Comparison of ENCODE assay signal across 8 cellular contexts in genomic region chr1:93448292-93448982, GRCh38. TPM values are rescaled to one million over a fixed set of nuclear protein-coding genes. Genes with fewer than 3 reads are reported as not detected.
A peak's percentile ranks its signal among the peaks of the same experiment; 100 is the strongest.
DNase-seq lines count a peak whose midpoint lies in the region; ATAC-seq and TF ChIP-seq lines count a peak whose summit lies in the region.

No MANE protein-coding gene starts in this region.

- in situ Hi-C loops in Panc1 (cut with HindIII; ENCODE audit: low pct_unique_long_range_greater_than_20kb, low sequenced_read_pairs), result no loop called here

- no TSS peak for BruUV-seq in Panc1 (replicated peaks; lab: Mats Ljungman, UMichigan)

- H3K36me3 ChIP-seq in Panc1 (ENCODE audit: control insufficient read depth, insufficient read depth, low read length), result peaks cover 2% of the 10 kb centered on the region; the same call in 1 of the 2 replicates
- no peaks in the 10 kb centered on the region for H3K36me3 ChIP-seq in left lung
- no peaks in the 10 kb centered on the region for H3K36me3 ChIP-seq in stomach

- no peak for TF ChIP-seq POLR2A in stomach (IDR thresholded peaks at IDR 0.05)

- TF ChIP-seq CTCF in Panc1 (IDR thresholded peaks at IDR 0.05) (no peak; the same call in 1 of the 2 replicates), choroid plexus epithelial cell (conservative IDR thresholded peaks at IDR 0.05; ENCODE audit: low read depth, low read length) (no peak), left lung (IDR thresholded peaks at IDR 0.05) (no peak), stomach (IDR thresholded peaks at IDR 0.05) (no peak)

- peak; percentile 38 for ATAC-seq in HG02642 (IDR thresholded peaks at IDR 0.05; ENCODE audit: poor library complexity, unreplicated experiment)
- ATAC-seq in Panc1, result peak; percentile 79
- ATAC-seq in left lung, result peak; percentile 64
- no peak for ATAC-seq in HG03280 (IDR thresholded peaks at IDR 0.05; ENCODE audit: unreplicated experiment)
- ATAC-seq in GM18909 (IDR thresholded peaks at IDR 0.05; ENCODE audit: poor library complexity, unreplicated experiment), result no peak

- no peak for TF ChIP-seq EP300 in stomach (IDR thresholded peaks at IDR 0.05)

- no peaks in the 10 kb centered on the region for H3K27me3 ChIP-seq in Panc1 (ENCODE audit: control insufficient read depth, insufficient read depth, low read length)
- peaks cover 0 to 50% of the 10 kb centered on the region in 2 donors for H3K27me3 ChIP-seq in left lung
- H3K27me3 ChIP-seq in stomach, result peaks cover 0 to 23% (median 4%) of the 10 kb centered on the region in 3 donors

- 0 to 1% (median 1%) methylated on average over 23 to 77 of the region's 77 CpGs for WGBS in stomach, 5 donors

- POLR2A ChIA-PET in Panc1 (lab: Charles Lee), result interaction anchor here (0.6 kb wide), 1 partner anchor 198 kb away, joined by 4 read pairs; no protein-coding TSS in a partner anchor

- intact Hi-C loops in Panc1 (cut with micrococcal nuclease; ENCODE audit: unreplicated experiment), result loop anchor here (10.0 kb wide), 1 partner anchor 96 kb away; no protein-coding TSS in a partner anchor
- intact Hi-C loops in left lung (cut with DNase I), result no loop called here
- intact Hi-C loops in stomach (cut with DNase I; ENCODE audit: low total_unique reads), result no loop called here

- H3K27ac ChIP-seq in Panc1 (ENCODE audit: low read length) (peak overlapping the region; percentile 85), left lung (peak overlapping the region; percentile 88 to 89), stomach (peak overlapping the region; percentile 90 to 98 (median 94))

- DNase-seq in COR-L47 (lab: John Stamatoyannopoulos, UW) (peak; percentile 72), Panc1 (ENCODE audit: low read depth, low spot score) (no peak), choroid plexus epithelial cell (ENCODE audit: low read depth) (no peak), left lung (peak; percentile 65 to 85), stomach (peak; percentile 56)

- H3K4me1 ChIP-seq in Panc1 (ENCODE audit: control insufficient read depth, insufficient read depth, low read length) (peaks cover 6% of the 10 kb centered on the region), left lung (peaks cover 0 to 23% of the 10 kb centered on the region in 2 donors), stomach (peaks cover 0 to 45% (median 28%) of the 10 kb centered on the region in 4 donors)

- H3K4me3 ChIP-seq in Panc1 (ENCODE audit: low read depth in 2 of 2, low read length in 2 of 2) (peak overlapping the region; percentile 85 to 86), choroid plexus epithelial cell (ENCODE audit: low read depth, low read length) (peak overlapping the region; percentile 88), left lung (peak overlapping the region; percentile 81 to 91), stomach (peak overlapping the region; percentile 71 to 95 (median 88))

- CTCF ChIA-PET in Panc1 (lab: Charles Lee), result interaction anchor here (1.0 kb wide), 1 partner anchor 16 kb away, joined by 3 read pairs; no protein-coding TSS in a partner anchor

- no peaks in the 10 kb centered on the region for H3K9me3 ChIP-seq in Panc1 (ENCODE audit: control insufficient read depth, insufficient read depth, low read depth, low read length)
- H3K9me3 ChIP-seq in left lung, result no peaks in the 10 kb centered on the region
- H3K9me3 ChIP-seq in stomach, result no peaks in the 10 kb centered on the region

RNA-seq across cellular contexts. Expression of gene FNBP1L, which starts 0.5 kb away (rescaled TPM):
- total RNA-seq in Panc1 (2021; ENCODE audit: unreplicated experiment) (25.1 TPM), left lung (10 to 100 TPM; 26.9 to 50.5 TPM), stomach (10 to 100 TPM; 15.6 to 74.0 (median 55.8) TPM)
- 17.5 TPM for polyA plus RNA-seq in Panc1 (2012; ENCODE audit: insufficient read length)
- 10 to 100 TPM in 2 of 3 donors, 1 to 10 TPM in 1; 9.2 to 19.9 (median 15.7) TPM for polyA plus RNA-seq in stomach

Comparison
In these comparisons a context has a peak if more than half of its experiments do, and no peak if none do; other contexts are left out.
1. DNase-seq: peak in COR-L47 (single experiment), left lung (2 of 2) and stomach (single experiment); none in Panc1 (single experiment) and choroid plexus epithelial cell (single experiment).
2. ATAC-seq: peak in HG02642 (single experiment), Panc1 (single experiment) and left lung (single experiment); none in HG03280 (single experiment) and GM18909 (single experiment).
3. Peak in every context shown above with its lines, with median percentiles within 50 percentile points of each other: H3K27ac ChIP-seq and H3K4me3 ChIP-seq.